Comparison of ENCODE assay signal across 8 cellular contexts in genomic region chr9:131738838-131739191, GRCh38. TPM values are rescaled to one million over a fixed set of nuclear protein-coding genes. Genes with fewer than 3 reads are reported as not detected.
DNase-seq lines count a peak whose midpoint lies in the region; ATAC-seq and TF ChIP-seq lines count a peak whose summit lies in the region.

No MANE protein-coding gene starts in this region.

- no peak for DNase-seq in CD8-positive, alpha-beta T cell
- DNase-seq in HuH-7.5 (ENCODE audit: low spot score) = peak; percentile 83
- peak; percentile 59 to 94 for DNase-seq in T47D (ENCODE audit: low read depth in 1 of 2, low spot score in 1 of 2)
- DNase-seq in SW 1271 (lab: John Stamatoyannopoulos, UW) = no peak
- DNase-seq in mucosa of gallbladder (ENCODE audit: low spot score) = no peak

- 45 to 65% methylated on average over 4 of the region's 7 CpGs for WGBS in mesodermal cell (ENCODE audit: insufficient coverage in 2 of 2), 2 experiments

- peak overlapping the region; percentile 90 for H3K4me3 Mint-ChIP-seq in CD8-positive, alpha-beta T cell

- POLR2A ChIA-PET in CD8-positive, alpha-beta T cell (lab: Charles Lee) = interaction anchor here (0.8 to 2.0 kb wide), 8 partner anchors 9 to 153 kb away, joined by 3 to 7 read pairs (median 4); no protein-coding TSS in a partner anchor

- H3K27me3 Mint-ChIP-seq in CD8-positive, alpha-beta T cell (ENCODE audit: low read depth) = no peaks in the 10 kb centered on the region

- peaks cover 61% of the 10 kb centered on the region for H3K4me1 ChIP-seq in CD8-positive, alpha-beta T cell (ENCODE audit: insufficient read depth, low read length)
- peaks cover 35% of the 10 kb centered on the region for H3K4me1 ChIP-seq in mesodermal cell (ENCODE audit: control insufficient read depth, insufficient read depth, low read length, poor library complexity, severe bottlenecking)

- CTCF ChIA-PET in CD8-positive, alpha-beta T cell (lab: Charles Lee) = interaction anchor here (0.6 to 9.3 kb wide), 16 partner anchors 9 to 391 kb away, joined by 3 to 151 read pairs (median 4); no protein-coding TSS in a partner anchor

- H3K27ac ChIP-seq in CD8-positive, alpha-beta T cell (ENCODE audit: low read depth, low read length) = peak overlapping the region; percentile 38
- H3K27ac ChIP-seq in mesodermal cell (ENCODE audit: low read depth, low read length, severe bottlenecking) = no peak overlapping the region

- peak overlapping the region; percentile 66 for H3K4me3 ChIP-seq in CD8-positive, alpha-beta T cell (ENCODE audit: low read depth, low read length)
- H3K4me3 ChIP-seq in mesodermal cell (ENCODE audit: extremely low read depth, insufficient read depth, low read length, poor library complexity, severe bottlenecking) = peak overlapping the region; percentile 62

- H3K27ac Mint-ChIP-seq in CD8-positive, alpha-beta T cell = peak overlapping the region; percentile 84

- H3K27me3 ChIP-seq in CD8-positive, alpha-beta T cell (ENCODE audit: insufficient read depth, low read length) = no peaks in the 10 kb centered on the region

- H3K9me3 Mint-ChIP-seq in CD8-positive, alpha-beta T cell = no peaks in the 10 kb centered on the region

- H3K4me1 Mint-ChIP-seq in CD8-positive, alpha-beta T cell (ENCODE audit: low read depth) = peaks cover 56% of the 10 kb centered on the region

- in situ Hi-C loops in T47D (cut with HindIII; ENCODE audit: low pct_unique_long_range_greater_than_20kb, low sequenced_read_pairs) = no loop called here

- H3K9me3 ChIP-seq in CD8-positive, alpha-beta T cell (ENCODE audit: low read length) = no peaks in the 10 kb centered on the region
- peaks cover 3% of the 10 kb centered on the region for H3K9me3 ChIP-seq in mesodermal cell (ENCODE audit: control insufficient read depth, low read length)

- TF ChIP-seq CTCF in CD8-positive, alpha-beta T cell (IDR thresholded peaks at IDR 0.05) = no peak

- peaks cover 10% of the 10 kb centered on the region for H3K36me3 Mint-ChIP-seq in CD8-positive, alpha-beta T cell

- ATAC-seq in CD8-positive, alpha-beta T cell = no peak
- no peak for ATAC-seq in GM19035 (IDR thresholded peaks at IDR 0.05; ENCODE audit: unreplicated experiment)
- ATAC-seq in GM18520 (IDR thresholded peaks at IDR 0.05; ENCODE audit: unreplicated experiment) = no peak

- no peaks in the 10 kb centered on the region for H3K36me3 ChIP-seq in CD8-positive, alpha-beta T cell (ENCODE audit: insufficient read depth, low read length)
- peaks cover 12% of the 10 kb centered on the region for H3K36me3 ChIP-seq in mesodermal cell (ENCODE audit: control insufficient read depth, insufficient read depth, low read length)

- intact Hi-C loops in CD8-positive, alpha-beta T cell (cut with DNase I, micrococcal nuclease) = loop anchor here (1.0 to 2.0 kb wide), 6 partner anchors 8 to 148 kb away; no protein-coding TSS in a partner anchor

RNA-seq across cellular contexts. Expression of gene RAPGEF1, which starts 1.1 kb away (rescaled TPM):
- total RNA-seq in CD8-positive, alpha-beta T cell = 100 to 1,000 TPM; 127 to 130 TPM
- polyA plus RNA-seq in mesodermal cell (2013, experiment 1 of 2) = 44.1 TPM
- polyA plus RNA-seq in mesodermal cell (2013, experiment 2 of 2) = 41.0 TPM
- total RNA-seq in mucosa of gallbladder = 75.9 TPM

Comparison
In these comparisons a context has a peak if more than half of its experiments do, and no peak if none do; other contexts are left out.
1. DNase-seq: peak in HuH-7.5 (single experiment) and T47D (2 of 2); none in CD8-positive, alpha-beta T cell (0 of 7), SW 1271 (0 of 2) and mucosa of gallbladder (single experiment).